Comparison of ENCODE assay signal across 13 cellular contexts in genomic region chr17:66255527-66255971, GRCh38. TPM values are rescaled to one million over a fixed set of nuclear protein-coding genes. Genes with fewer than 3 reads are reported as not detected.
A peak's percentile ranks its signal among the peaks of the same experiment; 100 is the strongest.
DNase-seq lines count a peak whose midpoint lies in the region; FAIRE-seq and TF ChIP-seq lines count a peak whose summit lies in the region.
"Had no signal": no experiment of that assay in that cellular context is flagged by ENCODE, and none has a peak within 500 bp of the region (broad histone marks: within the 10 kb centered on the region; RNA-seq: fewer than 3 reads in every experiment).

No MANE protein-coding gene starts in this region.

- no peak for TF ChIP-seq RAD21 in Ishikawa (IDR thresholded peaks at IDR 0.05; ENCODE audit: low read depth)

- no peak for FAIRE-seq in small intestine (lab: Jason Lieb, UNC)

- peak overlapping the region in 5 of 7 donors; percentile 27 to 65 (median 53) for H3K4me3 Mint-ChIP-seq in CD8-positive, alpha-beta memory T cell
- peak overlapping the region; percentile 17 for H3K4me3 Mint-ChIP-seq in T-helper 2 cell treated with Interferon-gamma antibody and Interleukin-4, amounts not matched to agents 5 μg/mL and 100 μg/mL, for 36 hours

- no peak overlapping the region for H3K27ac ChIP-seq in CD8-positive, alpha-beta memory T cell (ENCODE audit: low read depth, low read length)
- H3K27ac ChIP-seq in effector memory CD4-positive, alpha-beta T cell (ENCODE audit: insufficient read depth, low read length, poor library complexity, severe bottlenecking), result peak overlapping the region; percentile 28
- H3K27ac ChIP-seq in small intestine (ENCODE audit: low read depth in 1 of 2, low read length in 1 of 2), result no peak overlapping the region
- H3K27ac ChIP-seq: dorsolateral prefrontal cortex, testis had no signal

- peak overlapping the region; percentile 19 for H3K4me3 ChIP-seq in CD8-positive, alpha-beta memory T cell (ENCODE audit: low read length)
- peak overlapping the region; percentile 26 for H3K4me3 ChIP-seq in effector memory CD4-positive, alpha-beta T cell (ENCODE audit: insufficient read depth, low read depth, low read length, poor library complexity, severe bottlenecking)
- H3K4me3 ChIP-seq in small intestine (ENCODE audit: low read depth in 1 of 2, low read length in 2 of 2), result no peak overlapping the region
- H3K4me3 ChIP-seq: lung, testis had no signal

- peaks cover 15% of the 10 kb centered on the region for H3K4me1 ChIP-seq in CD8-positive, alpha-beta memory T cell (ENCODE audit: insufficient read depth, low read length)
- peaks cover 5% of the 10 kb centered on the region for H3K4me1 ChIP-seq in effector memory CD4-positive, alpha-beta T cell (ENCODE audit: control insufficient read depth, insufficient read depth, low read length, poor library complexity, severe bottlenecking)
- no peaks in the 10 kb centered on the region for H3K4me1 ChIP-seq in small intestine (ENCODE audit: control insufficient read depth in 2 of 2, insufficient read depth in 1 of 2, low read depth in 1 of 2, low read length in 1 of 2)
- H3K4me1 ChIP-seq: testis had no signal

- H3K27ac Mint-ChIP-seq in CD8-positive, alpha-beta memory T cell, result peak overlapping the region in 7 of 8 donors; percentile 13 to 89 (median 76)
- H3K27ac Mint-ChIP-seq in T-helper 2 cell treated with Interferon-gamma antibody and Interleukin-4, amounts not matched to agents 5 μg/mL and 100 μg/mL, for 36 hours, result peak overlapping the region; percentile 64

- peak in 1 of 5 donors; percentile 42 for DNase-seq in CD8-positive, alpha-beta memory T cell
- DNase-seq in T-helper 2 cell treated with Interferon-gamma antibody and Interleukin-4, amounts not matched to agents 5 μg/mL and 100 μg/mL, for 36 hours (ENCODE audit: low spot score), result no peak
- DNase-seq in effector memory CD4-positive, alpha-beta T cell, result no peak
- DNase-seq in small intestine (no peak), SIG-M5 (lab: John Stamatoyannopoulos, UW) (no peak), NCI-H2227 treated with DMSO at 0.1 percent for 48 hours (lab: John Stamatoyannopoulos, UW) (no peak)
- DNase-seq: T1000 had no signal

- WGBS in small intestine, 3 donors, result 58 to 75% (median 63%) methylated on average over 3 of the region's 3 CpGs

- H3K4me1 Mint-ChIP-seq in CD8-positive, alpha-beta memory T cell, result peaks cover 11 to 16% (median 12%) of the 10 kb centered on the region in 3 donors
- peaks cover 21% of the 10 kb centered on the region for H3K4me1 Mint-ChIP-seq in T-helper 2 cell treated with Interferon-gamma antibody and Interleukin-4, amounts not matched to agents 5 μg/mL and 100 μg/mL, for 36 hours (ENCODE audit: low read depth)

- H3K36me3 ChIP-seq in CD8-positive, alpha-beta memory T cell (ENCODE audit: insufficient read depth, low read length), result no peaks in the 10 kb centered on the region
- H3K36me3 ChIP-seq in effector memory CD4-positive, alpha-beta T cell (ENCODE audit: control insufficient read depth, insufficient read depth, low read length), result no peaks in the 10 kb centered on the region
- H3K36me3 ChIP-seq in small intestine (ENCODE audit: control insufficient read depth in 2 of 2, insufficient read depth in 2 of 2, low read length in 2 of 2), result no peaks in the 10 kb centered on the region

- POLR2A ChIA-PET in CD8-positive, alpha-beta memory T cell (lab: Charles Lee), result no interaction called here

- no peaks in the 10 kb centered on the region for H3K36me3 Mint-ChIP-seq in CD8-positive, alpha-beta memory T cell
- no peaks in the 10 kb centered on the region for H3K36me3 Mint-ChIP-seq in T-helper 2 cell treated with Interferon-gamma antibody and Interleukin-4, amounts not matched to agents 5 μg/mL and 100 μg/mL, for 36 hours (ENCODE audit: low read depth)

- no peak for TF ChIP-seq EP300 in Ishikawa (IDR thresholded peaks at IDR 0.05; ENCODE audit: borderline replicate concordance)

- CTCF ChIA-PET in CD8-positive, alpha-beta memory T cell (lab: Charles Lee), result interaction anchor here (0.8 to 3.2 kb wide), 5 partner anchors 8 to 312 kb away, joined by 3 to 16 read pairs (median 4); no protein-coding TSS in a partner anchor

- no peaks in the 10 kb centered on the region for H3K9me3 Mint-ChIP-seq in CD8-positive, alpha-beta memory T cell
- H3K9me3 Mint-ChIP-seq in T-helper 2 cell treated with Interferon-gamma antibody and Interleukin-4, amounts not matched to agents 5 μg/mL and 100 μg/mL, for 36 hours, result no peaks in the 10 kb centered on the region

- no peaks in the 10 kb centered on the region for H3K9me3 ChIP-seq in CD8-positive, alpha-beta memory T cell (ENCODE audit: low read length)
- no peaks in the 10 kb centered on the region for H3K9me3 ChIP-seq in effector memory CD4-positive, alpha-beta T cell (ENCODE audit: control insufficient read depth, low read length)
- no peaks in the 10 kb centered on the region for H3K9me3 ChIP-seq in small intestine (ENCODE audit: control insufficient read depth, low read depth)
- H3K9me3 ChIP-seq: testis had no signal

- H3K27me3 Mint-ChIP-seq in CD8-positive, alpha-beta memory T cell, result no peaks in the 10 kb centered on the region
- no peaks in the 10 kb centered on the region for H3K27me3 Mint-ChIP-seq in T-helper 2 cell treated with Interferon-gamma antibody and Interleukin-4, amounts not matched to agents 5 μg/mL and 100 μg/mL, for 36 hours (ENCODE audit: low read depth)

- H3K27me3 ChIP-seq in CD8-positive, alpha-beta memory T cell (ENCODE audit: insufficient read depth, low read length, poor library complexity, severe bottlenecking), result no peaks in the 10 kb centered on the region
- no peaks in the 10 kb centered on the region for H3K27me3 ChIP-seq in effector memory CD4-positive, alpha-beta T cell (replicated peaks; ENCODE audit: control insufficient read depth, insufficient read depth, low read length, poor library complexity, severe bottlenecking)
- no peaks in the 10 kb centered on the region for H3K27me3 ChIP-seq in small intestine (ENCODE audit: control insufficient read depth in 2 of 2, insufficient read depth in 2 of 2, low read length in 2 of 2)
- H3K27me3 ChIP-seq: dorsolateral prefrontal cortex, testis had no signal

TF ChIP-seq in Ishikawa, 13 proteins besides CTCF, POLR2A, EP300 and RAD21:
- TF ChIP-seq TEAD4 (IDR thresholded peaks at IDR 0.05), result no peak
- 0 out of 2 replicates have a peak, but pooled peaks have one; percentile 17 for TF ChIP-seq NFIC (IDR thresholded peaks at IDR 0.05)
TF ChIP-seq in Ishikawa: peak in this region for 1.

RNA-seq across cellular contexts. Expression of gene APOH, which starts 26.3 kb away (rescaled TPM):
- total RNA-seq in CD8-positive, alpha-beta memory T cell, result not detected
- not detected for polyA plus RNA-seq in CD8-positive, alpha-beta memory T cell
- polyA plus RNA-seq in small intestine, result under 1 TPM in 1 of 3 donors, not detected in 2; 0.54 TPM
- total RNA-seq: dorsolateral prefrontal cortex, HT1080, RPMI7951 had no signal

RNA-seq across cellular contexts. Expression of gene PRKCA, which starts 46.9 kb away (rescaled TPM):
- 10 to 100 TPM; 73.9 to 74.1 TPM for total RNA-seq in CD8-positive, alpha-beta memory T cell
- polyA plus RNA-seq in CD8-positive, alpha-beta memory T cell, result 1.8 TPM
- polyA plus RNA-seq in small intestine, result 10 to 100 TPM; 11.3 to 26.6 (median 20.5) TPM

Comparison
In these comparisons a context has a peak if more than half of its experiments do, and no peak if none do; other contexts are left out.
1. H3K4me3 ChIP-seq: peak in CD8-positive, alpha-beta memory T cell (single experiment) and effector memory CD4-positive, alpha-beta T cell (single experiment); none in small intestine (0 of 2).